Comparison of ENCODE assay signal across 8 cellular contexts in genomic region chr12:56160894-56161667, GRCh38. TPM values are rescaled to one million over a fixed set of nuclear protein-coding genes. Genes with fewer than 3 reads are reported as not detected.
DNase-seq lines count a peak whose midpoint lies in the region; ATAC-seq and TF ChIP-seq lines count a peak whose summit lies in the region.

No MANE protein-coding gene starts in this region.

- no peak for DNase-seq in AG04449 (ENCODE audit: low read depth, low spot score)
- no peak for DNase-seq in Jurkat, Clone E6-1 (ENCODE audit: low read depth, low spot score)
- DNase-seq in naive thymus-derived CD8-positive, alpha-beta T cell: no peak
- no peak for DNase-seq in COR-L47 (lab: John Stamatoyannopoulos, UW)
- DNase-seq in NCI-H446 treated with DMSO at 0.1 percent for 48 hours (lab: John Stamatoyannopoulos, UW): no peak
- no peak for DNase-seq in SKM-1 (lab: John Stamatoyannopoulos, UW; ENCODE audit: unreplicated experiment)

- H3K27me3 Mint-ChIP-seq in naive thymus-derived CD8-positive, alpha-beta T cell: no peaks in the 10 kb centered on the region

- peak overlapping the region; percentile 93 to 99 (median 98) for H3K4me3 Mint-ChIP-seq in naive thymus-derived CD8-positive, alpha-beta T cell

- CTCF ChIA-PET in AG04449 (lab: Yijun Ruan, JAX): interaction anchor here (1.5 to 4.2 kb wide), 4 partner anchors 8 to 42 kb away, joined by 4 to 35 read pairs (median 16); partner anchors contain the start of genes SMARCC2 and ZC3H10

- no peaks in the 10 kb centered on the region for H3K9me3 Mint-ChIP-seq in naive thymus-derived CD8-positive, alpha-beta T cell

- TF ChIP-seq CTCF in AG04449 (IDR thresholded peaks at IDR 0.05; ENCODE audit: insufficient read depth, low read length, missing control alignments): no peak

- peak overlapping the region; percentile 49 for H3K27ac ChIP-seq in cingulate gyrus (ENCODE audit: low read depth, low read length)

- H3K4me1 Mint-ChIP-seq in naive thymus-derived CD8-positive, alpha-beta T cell: peaks cover 32 to 53% (median 45%) of the 10 kb centered on the region in 4 donors

- peaks cover 6 to 60% (median 8%) of the 10 kb centered on the region in 3 donors for H3K36me3 Mint-ChIP-seq in naive thymus-derived CD8-positive, alpha-beta T cell

- POLR2A ChIA-PET in AG04449 (lab: Yijun Ruan, JAX): interaction anchor here (1.1 to 3.8 kb wide), 8 partner anchors 8 to 115 kb away, joined by 3 to 14 read pairs (median 6); partner anchors contain the start of genes ESYT1, SMARCC2 and ZC3H10
- POLR2A ChIA-PET in naive thymus-derived CD8-positive, alpha-beta T cell (lab: Charles Lee): interaction anchor here (0.6 to 13.3 kb wide), 16 partner anchors 8 to 565 kb away, joined by 3 to 163 read pairs (median 4); partner anchors contain the start of genes ESYT1, MYL6B, SMARCC2 and ZC3H10

- peak overlapping the region; percentile 99 for H3K4me3 ChIP-seq in AG04449 (ENCODE audit: low read depth, low read length)
- H3K4me3 ChIP-seq in Jurkat, Clone E6-1 (ENCODE audit: low read length): peak overlapping the region; percentile 96

- no peak for ATAC-seq in naive thymus-derived CD8-positive, alpha-beta T cell
- ATAC-seq in HG03565 (IDR thresholded peaks at IDR 0.05; ENCODE audit: unreplicated experiment): no peak

- peak overlapping the region; percentile 88 to 100 (median 98) for H3K27ac Mint-ChIP-seq in naive thymus-derived CD8-positive, alpha-beta T cell

RNA-seq across cellular contexts. Expression of gene MYL6, which starts 2.9 kb away (rescaled TPM):
- polyA plus RNA-seq in Jurkat, Clone E6-1 (2012; ENCODE audit: insufficient read depth, insufficient read length): 825 TPM
- total RNA-seq in naive thymus-derived CD8-positive, alpha-beta T cell: 100 to 1,000 TPM; 421 to 448 TPM
- 1,000 to 10,000 TPM; 1,813 to 2,533 (median 2,044) TPM for polyA plus RNA-seq in naive thymus-derived CD8-positive, alpha-beta T cell

RNA-seq across cellular contexts. Expression of gene MYL6B, which starts 8.7 kb away (rescaled TPM):
- 282 TPM for polyA plus RNA-seq in Jurkat, Clone E6-1 (2012; ENCODE audit: insufficient read depth, insufficient read length)
- total RNA-seq in naive thymus-derived CD8-positive, alpha-beta T cell: 1 to 10 TPM; 3.5 to 5.9 TPM
- 1 to 10 TPM; 3.4 to 4.0 (median 3.8) TPM for polyA plus RNA-seq in naive thymus-derived CD8-positive, alpha-beta T cell

RNA-seq across cellular contexts. Expression of gene SMARCC2, which starts 28.2 kb away (rescaled TPM):
- 81.0 TPM for polyA plus RNA-seq in Jurkat, Clone E6-1 (2012; ENCODE audit: insufficient read depth, insufficient read length)
- 100 to 1,000 TPM; 189 to 197 TPM for total RNA-seq in naive thymus-derived CD8-positive, alpha-beta T cell
- polyA plus RNA-seq in naive thymus-derived CD8-positive, alpha-beta T cell: 10 to 100 TPM; 46.3 to 70.4 (median 54.1) TPM

RNA-seq across cellular contexts. Expression of gene ESYT1, which starts 33.0 kb away (rescaled TPM):
- 73.7 TPM for polyA plus RNA-seq in Jurkat, Clone E6-1 (2012; ENCODE audit: insufficient read depth, insufficient read length)
- 100 to 1,000 TPM; 257 to 270 TPM for total RNA-seq in naive thymus-derived CD8-positive, alpha-beta T cell
- polyA plus RNA-seq in naive thymus-derived CD8-positive, alpha-beta T cell: 100 to 1,000 TPM; 354 to 433 (median 357) TPM

RNA-seq across cellular contexts. Expression of gene ZC3H10, which starts 43.0 kb away (rescaled TPM):
- polyA plus RNA-seq in Jurkat, Clone E6-1 (2012; ENCODE audit: insufficient read depth, insufficient read length): 9.6 TPM
- 10 to 100 TPM; 15.1 to 15.9 TPM for total RNA-seq in naive thymus-derived CD8-positive, alpha-beta T cell
- 1 to 10 TPM; 1.3 to 2.5 (median 1.8) TPM for polyA plus RNA-seq in naive thymus-derived CD8-positive, alpha-beta T cell
